ENCODE assay signal across 25 cellular contexts in the genomic region with DNA sequence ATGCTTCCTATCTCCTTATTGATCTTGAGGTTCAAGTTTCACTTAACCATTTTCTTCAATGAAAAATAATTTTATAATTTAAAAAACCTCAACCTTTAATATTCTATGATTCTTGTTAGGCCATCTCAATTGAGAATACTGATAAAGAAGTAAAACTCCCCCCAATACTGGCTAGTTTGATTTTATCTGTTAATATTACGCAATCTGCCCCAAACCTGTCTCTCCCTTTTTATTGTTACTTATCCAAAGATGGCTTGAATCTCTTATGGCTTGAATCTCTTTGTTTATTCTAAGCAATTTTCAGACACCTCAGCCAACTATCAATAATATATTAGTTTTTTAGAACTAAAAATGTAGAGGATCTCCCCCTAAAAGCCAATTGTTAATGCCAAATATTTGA. TPM values are rescaled to one million over a fixed set of nuclear protein-coding genes. Genes with fewer than 3 reads are reported as not detected.
DNase-seq lines count a peak whose midpoint lies in the region; ATAC-seq, FAIRE-seq and TF ChIP-seq lines count a peak whose summit lies in the region.
"Had no signal": no experiment of that assay in that cellular context is flagged by ENCODE, and none has a peak within 500 bp of the region (broad histone marks: within the 10 kb centered on the region; RNA-seq: fewer than 3 reads in every experiment).

No MANE protein-coding gene starts in this region.

- TF ChIP-seq POLR2A in HepG2 (IDR thresholded peaks at IDR 0.05; ENCODE audit: insufficient read depth in 1 of 2, low read depth in 2 of 2, low read length in 2 of 2) (no peak), right lobe of liver (IDR thresholded peaks at IDR 0.05) (no peak), K562 (conservative IDR thresholded peaks at IDR 0.05) (no peak)

- WGBS in HepG2 (ENCODE audit: low lambda C conversion rate): 22% methylated on average over 1 of the region's 1 CpG
- WGBS in right lobe of liver (ENCODE audit: insufficient coverage, low coverage, low lambda C conversion rate, missing lambda C conversion rate): 71% methylated on average over 1 of the region's 1 CpG
- 0% methylated on average over 1 of the region's 1 CpG for WGBS in K562 (ENCODE audit: insufficient coverage, low coverage, missing lambda C conversion rate)

- in situ Hi-C loops in HepG2 (cut with HindIII; ENCODE audit: extremely low pct_ligation_motif_present, low pct_unique_long_range_greater_than_20kb) (no loop called here), K562 (cut with MboI) (no loop called here)

- H2AFZ ChIP-seq in HepG2 (ENCODE audit: low read length) (no peak overlapping the region), K562 (ENCODE audit: low read depth, low read length) (no peak overlapping the region)

- CTCF ChIA-PET in HepG2 (lab: Yijun Ruan, JAX; ENCODE audit: low intra/inter-chr PET ratio, low total read pairs) (no interaction called here), K562 (lab: Yijun Ruan, JAX; ENCODE audit: low intra/inter-chr PET ratio) (no interaction called here)

- TF ChIP-seq CTCF in HepG2 (CRISPR knock-in tag; IDR thresholded peaks at IDR 0.05) (no peak), right lobe of liver (IDR thresholded peaks at IDR 0.05) (no peak), K562 (IDR thresholded peaks at IDR 0.05 in 2 of 3, conservative IDR thresholded peaks at IDR 0.05 in 1 of 3; ENCODE audit: insufficient read depth in 2 of 3, low read depth in 1 of 3, low read length in 3 of 3) (no peak)

- H3K27me3 ChIP-seq in HepG2 (ENCODE audit: control insufficient read depth in 1 of 2, insufficient read depth in 2 of 2, low read length in 2 of 2) (peaks cover 0 to 17% of the 10 kb centered on the region in 2 experiments; a peak in 2 of 5 replicates), right lobe of liver (peaks cover 0 to 5% of the 10 kb centered on the region in 2 donors), K562 (ENCODE audit: control insufficient read depth in 2 of 2, insufficient read depth in 2 of 2, low read length in 2 of 2) (peaks cover 0 to 10% of the 10 kb centered on the region in 2 experiments; a peak in 1 of 5 replicates)
- H3K27me3 ChIP-seq: BE2C, BLaER1 had no signal

- no peak for FAIRE-seq in HepG2 (lab: Jason Lieb, UNC)
- no peak for FAIRE-seq in K562 (lab: Jason Lieb, UNC)
- FAIRE-seq: GM12878, GM12892, GM18507 had no signal

- ATAC-seq in HepG2: no peak
- ATAC-seq in right lobe of liver: no peak
- no peak for ATAC-seq in K562
- ATAC-seq: GM12878 had no signal

- TF ChIP-seq RAD21 in HepG2 (CRISPR knock-in tag; IDR thresholded peaks at IDR 0.05): no peak
- no peak for TF ChIP-seq RAD21 in K562 (CRISPR knock-in tag; conservative IDR thresholded peaks at IDR 0.05 in 1 of 2, IDR thresholded peaks at IDR 0.05 in 1 of 2)

- POLR2A ChIA-PET in HepG2 (lab: Yijun Ruan, JAX) (no interaction called here), K562 (lab: Yijun Ruan, JAX) (no interaction called here)

- H3K4me2 ChIP-seq in HepG2 (ENCODE audit: low read depth, low read length) (no peak overlapping the region), K562 (ENCODE audit: insufficient read depth, low read length) (no peak overlapping the region)
- H3K4me2 ChIP-seq: BLaER1 had no signal

- no peak overlapping the region for H3K9ac ChIP-seq in HepG2 (ENCODE audit: insufficient read depth, low read depth, low read length)
- H3K9ac ChIP-seq in K562 (ENCODE audit: insufficient read depth in 1 of 2, low read depth in 2 of 2, low read length in 2 of 2): no peak overlapping the region
- H3K9ac ChIP-seq: BLaER1 had no signal

- BruUV-seq in HepG2 (replicated peaks; lab: Mats Ljungman, UMichigan): no TSS peak
- no TSS peak for BruUV-seq in K562 (replicated peaks; lab: Mats Ljungman, UMichigan)

- no peak for TF ChIP-seq EP300 in HepG2 (IDR thresholded peaks at IDR 0.05; ENCODE audit: low read depth in 2 of 2, low read length in 2 of 2)
- no peak for TF ChIP-seq EP300 in HepG2 (CRISPR knock-in tag; IDR thresholded peaks at IDR 0.05; ENCODE audit: borderline replicate concordance)
- TF ChIP-seq EP300 in K562 (IDR thresholded peaks at IDR 0.05; ENCODE audit: low read length): no peak

- DNase-seq in HepG2 (ENCODE audit: low spot score): no peak
- DNase-seq in right lobe of liver: no peak
- DNase-seq in K562 (ENCODE audit: extremely low read depth in 1 of 4, low spot score in 3 of 4): no peak
- no peak for DNase-seq in GM19240 (ENCODE audit: insufficient read length, low spot score)
- DNase-seq in NCI-H1048 (lab: John Stamatoyannopoulos, UW): no peak
- DNase-seq: ACHN; BE2C; C1 segment of cervical spinal cord; CD4-positive, alpha-beta memory T cell; CD4-positive, CD25-positive, alpha-beta regulatory T cell; CD8-positive, alpha-beta memory T cell; COR-L47; DMS 273 treated with DMSO at 0.1 percent for 48 hours; DMS153; DMS53; DND-41; EL; GDM1 had no signal

- H3K4me1 ChIP-seq in HepG2 (ENCODE audit: insufficient read depth, low read length): no peaks in the 10 kb centered on the region
- H3K4me1 ChIP-seq in right lobe of liver: peaks cover 0 to 8% (median 0%) of the 10 kb centered on the region in 4 donors
- no peaks in the 10 kb centered on the region; a peak in 1 of 5 replicates for H3K4me1 ChIP-seq in K562 (replicated peaks in 1 of 2; ENCODE audit: control insufficient read depth in 2 of 2, insufficient read depth in 2 of 2, low read length in 2 of 2)
- H3K4me1 ChIP-seq: BLaER1 had no signal

- no peaks in the 10 kb centered on the region for H4K20me1 ChIP-seq in HepG2 (ENCODE audit: insufficient read depth, low read length)
- H4K20me1 ChIP-seq in K562 (replicated peaks; ENCODE audit: control insufficient read depth, insufficient read depth, low read length): no peaks in the 10 kb centered on the region
- H4K20me1 ChIP-seq: BLaER1 had no signal

- H3K79me2 ChIP-seq in HepG2 (ENCODE audit: insufficient read depth, low read length): no peaks in the 10 kb centered on the region
- H3K79me2 ChIP-seq in K562 (ENCODE audit: control insufficient read depth, insufficient read depth, low read length): no peaks in the 10 kb centered on the region

- no peak overlapping the region for H3K4me3 ChIP-seq in HepG2 (replicated peaks in 1 of 3; ENCODE audit: insufficient read depth in 1 of 3, low read depth in 2 of 3, low read length in 3 of 3)
- H3K4me3 ChIP-seq in right lobe of liver: no peak overlapping the region
- no peak overlapping the region for H3K4me3 ChIP-seq in K562
- H3K4me3 ChIP-seq: BLaER1, GM12878 had no signal

- H3K9me3 ChIP-seq in HepG2 (ENCODE audit: low read length) (no peaks in the 10 kb centered on the region), right lobe of liver (no peaks in the 10 kb centered on the region), K562 (replicated peaks; ENCODE audit: control insufficient read depth, insufficient read depth, low read depth, low read length) (no peaks in the 10 kb centered on the region)
- H3K9me3 ChIP-seq: BE2C had no signal

- H3K27ac ChIP-seq in HepG2 (ENCODE audit: extremely low read length, insufficient read depth, low read length) (no peak overlapping the region), right lobe of liver (no peak overlapping the region), K562 (ENCODE audit: extremely low read depth, low read depth, low read length) (no peak overlapping the region)
- H3K27ac ChIP-seq: 22Rv1, BLaER1 had no signal

- H3K36me3 ChIP-seq in HepG2 (replicated peaks in 1 of 2; ENCODE audit: control insufficient read depth in 1 of 2, insufficient read depth in 2 of 2, low read length in 2 of 2): no peaks in the 10 kb centered on the region
- H3K36me3 ChIP-seq in right lobe of liver: no peaks in the 10 kb centered on the region
- no peaks in the 10 kb centered on the region for H3K36me3 ChIP-seq in K562 (ENCODE audit: control insufficient read depth, insufficient read depth, low read length)
- H3K36me3 ChIP-seq: BE2C, BLaER1 had no signal

- no peaks in the 10 kb centered on the region for H3K9me1 ChIP-seq in K562 (ENCODE audit: control insufficient read depth, insufficient read depth, low read length)

- intact Hi-C loops in HepG2 (cut with micrococcal nuclease; ENCODE audit: unreplicated experiment): no loop called here
- intact Hi-C loops in right lobe of liver (cut with DNase I): no loop called here
- intact Hi-C loops in K562 (cut with micrococcal nuclease): no loop called here

RNA-seq across cellular contexts. Expression of a gene that starts 4.1 kb away (rescaled TPM):
- total RNA-seq in HepG2 (2016; rRNA removed; fragmentation: Illumina TruSeq; extraction: Trizol) (not detected in 2 replicates), right lobe of liver (1 to 10 TPM in 3 of 6 experiments, under 1 TPM in 3; 0.68 to 2.2 (median 1.3) TPM), K562 (2014; rRNA removed) (not detected in 2 replicates), K562 (2014; rRNA removed; fragmentation: Illumina TruSeq; extraction: Trizol) (not detected in 2 replicates), K562 (2015; rRNA removed; fragmentation: Illumina TruSeq; extraction: Trizol) (not detected in 2 replicates), K562 (2021) (not detected in 2 replicates)
- not detected in 2 replicates for total RNA-seq in HepG2 (2016; cell fraction: cytosol; rRNA removed; fragmentation: Illumina TruSeq; extraction: Trizol; ENCODE audit: low read depth)
- total RNA-seq in HepG2 (2016; cell fraction: insoluble cytoplasmic fraction; rRNA removed; fragmentation: Illumina TruSeq; extraction: Trizol): not detected in 2 replicates
- not detected in 2 replicates for total RNA-seq in HepG2 (2016; cell fraction: membrane; rRNA removed; fragmentation: Illumina TruSeq; extraction: Trizol)
- total RNA-seq in HepG2 (2016; cell fraction: nucleus; rRNA removed; fragmentation: Illumina TruSeq; extraction: Trizol): not detected in 2 replicates
- polyA plus RNA-seq in HepG2 (2011; rRNA removed) (not detected in 2 replicates), K562 (2011; rRNA removed) (not detected in 2 replicates), K562 (2014; fragmentation: Illumina TruSeq; extraction: Trizol) (not detected in 2 replicates), K562 (2014; fragmentation: Nextera tagmentation; extraction: Ambion mirVana) (not detected), K562 (2014; rRNA removed) (0.03 TPM in 1 of 2 replicates, not detected in the other)
- polyA plus RNA-seq in HepG2 (2011; cell fraction: cytosol; rRNA removed): not detected in 2 replicates
- not detected in 2 replicates for polyA plus RNA-seq in HepG2 (2011; cell fraction: nucleus; rRNA removed)
- polyA plus RNA-seq in HepG2 (2012): not detected in 2 replicates
- polyA plus RNA-seq in HepG2 (2016; cell fraction: cytosol; fragmentation: Illumina TruSeq; extraction: Trizol; ENCODE audit: low read depth): not detected in 2 replicates
- not detected in 2 replicates for polyA plus RNA-seq in HepG2 (2016; cell fraction: insoluble cytoplasmic fraction; fragmentation: Illumina TruSeq; extraction: Trizol; ENCODE audit: low read depth)
- polyA plus RNA-seq in HepG2 (2016; cell fraction: membrane; fragmentation: Illumina TruSeq; extraction: Trizol; ENCODE audit: low read depth): not detected in 2 replicates
- polyA plus RNA-seq in HepG2 (2016; cell fraction: nucleus; fragmentation: Illumina TruSeq; extraction: Trizol; ENCODE audit: insufficient read depth, low read depth): not detected in 2 replicates
- polyA minus RNA-seq in HepG2 (2011; rRNA and poly(A)+ RNA removed; ENCODE audit: low replicate concordance): 0.07 TPM in 1 of 2 replicates, not detected in the other
- not detected in 2 replicates for polyA minus RNA-seq in HepG2 (2011; cell fraction: cytosol; rRNA and poly(A)+ RNA removed)
- polyA minus RNA-seq in HepG2 (2011; cell fraction: nucleus; rRNA and poly(A)+ RNA removed): not detected in 2 replicates
- not detected in 2 replicates for total RNA-seq in K562 (2011; cell fraction: chromatin; rRNA removed; ENCODE audit: low replicate concordance)
- total RNA-seq in K562 (2011; cell fraction: nucleolus; rRNA removed): not detected in 2 replicates
- total RNA-seq in K562 (2011; cell fraction: nucleoplasm; rRNA removed): not detected in 2 replicates
- not detected in 2 replicates for polyA plus RNA-seq in K562 (2011; cell fraction: cytosol; rRNA removed)
- not detected in 2 replicates for polyA plus RNA-seq in K562 (2011; cell fraction: nucleus; rRNA removed)
- polyA plus RNA-seq in K562 (2012): not detected in 2 replicates
- polyA minus RNA-seq in K562 (2011; rRNA and poly(A)+ RNA removed): not detected in 2 replicates
- polyA minus RNA-seq in K562 (2011; cell fraction: cytosol; rRNA and poly(A)+ RNA removed): not detected in 2 replicates
- polyA minus RNA-seq in K562 (2011; cell fraction: nucleus; rRNA and poly(A)+ RNA removed): not detected in 2 replicates
- total RNA-seq: CD4-positive, alpha-beta memory T cell; CD4-positive, CD25-positive, alpha-beta regulatory T cell; CD8-positive, alpha-beta memory T cell had no signal
- polyA plus RNA-seq: AG04450; CD14-positive monocyte; CD4-positive, alpha-beta memory T cell; CD4-positive, CD25-positive, alpha-beta regulatory T cell; CD8-positive, alpha-beta memory T cell; GM12878 had no signal

RNA-seq across cellular contexts. Expression of a gene that starts 36.1 kb away (rescaled TPM):
- total RNA-seq in HepG2 (2016; rRNA removed; fragmentation: Illumina TruSeq; extraction: Trizol) (0.04 TPM in 1 of 2 replicates, not detected in the other), right lobe of liver (under 1 TPM; 0.18 to 0.86 (median 0.35) TPM), K562 (2014; rRNA removed) (not detected in 2 replicates), K562 (2014; rRNA removed; fragmentation: Illumina TruSeq; extraction: Trizol) (not detected in 2 replicates), K562 (2015; rRNA removed; fragmentation: Illumina TruSeq; extraction: Trizol) (not detected in 2 replicates), K562 (2021) (not detected in 2 replicates)
- not detected in 2 replicates for total RNA-seq in HepG2 (2016; cell fraction: cytosol; rRNA removed; fragmentation: Illumina TruSeq; extraction: Trizol; ENCODE audit: low read depth)
- 0.04 TPM in 1 of 2 replicates, not detected in the other for total RNA-seq in HepG2 (2016; cell fraction: insoluble cytoplasmic fraction; rRNA removed; fragmentation: Illumina TruSeq; extraction: Trizol)
- not detected in 2 replicates for total RNA-seq in HepG2 (2016; cell fraction: membrane; rRNA removed; fragmentation: Illumina TruSeq; extraction: Trizol)
- 0.13 and 0.16 TPM in 2 replicates for total RNA-seq in HepG2 (2016; cell fraction: nucleus; rRNA removed; fragmentation: Illumina TruSeq; extraction: Trizol)
- polyA plus RNA-seq in HepG2 (2011; rRNA removed) (0.03 TPM in 1 of 2 replicates, not detected in the other), K562 (2011; rRNA removed) (not detected in 2 replicates), K562 (2014; fragmentation: Illumina TruSeq; extraction: Trizol) (not detected in 2 replicates), K562 (2014; fragmentation: Nextera tagmentation; extraction: Ambion mirVana) (not detected), K562 (2014; rRNA removed) (not detected in 2 replicates)
- not detected in 2 replicates for polyA plus RNA-seq in HepG2 (2011; cell fraction: cytosol; rRNA removed)
- polyA plus RNA-seq in HepG2 (2011; cell fraction: nucleus; rRNA removed): 0.05 TPM in 1 of 2 replicates, not detected in the other
- not detected in 2 replicates for polyA plus RNA-seq in HepG2 (2012)
- polyA plus RNA-seq in HepG2 (2016; cell fraction: cytosol; fragmentation: Illumina TruSeq; extraction: Trizol; ENCODE audit: low read depth): not detected in 2 replicates
- not detected in 2 replicates for polyA plus RNA-seq in HepG2 (2016; cell fraction: insoluble cytoplasmic fraction; fragmentation: Illumina TruSeq; extraction: Trizol; ENCODE audit: low read depth)
- not detected in 2 replicates for polyA plus RNA-seq in HepG2 (2016; cell fraction: membrane; fragmentation: Illumina TruSeq; extraction: Trizol; ENCODE audit: low read depth)
- polyA plus RNA-seq in HepG2 (2016; cell fraction: nucleus; fragmentation: Illumina TruSeq; extraction: Trizol; ENCODE audit: insufficient read depth, low read depth): not detected in 2 replicates
- 0.32 TPM in 1 of 2 replicates, not detected in the other for polyA minus RNA-seq in HepG2 (2011; rRNA and poly(A)+ RNA removed; ENCODE audit: low replicate concordance)
- not detected in 2 replicates for polyA minus RNA-seq in HepG2 (2011; cell fraction: cytosol; rRNA and poly(A)+ RNA removed)
- polyA minus RNA-seq in HepG2 (2011; cell fraction: nucleus; rRNA and poly(A)+ RNA removed): 0.12 and 0.13 TPM in 2 replicates
- not detected in 2 replicates for total RNA-seq in K562 (2011; cell fraction: chromatin; rRNA removed; ENCODE audit: low replicate concordance)
- total RNA-seq in K562 (2011; cell fraction: nucleolus; rRNA removed): not detected in 2 replicates
- not detected in 2 replicates for total RNA-seq in K562 (2011; cell fraction: nucleoplasm; rRNA removed)
- polyA plus RNA-seq in K562 (2011; cell fraction: cytosol; rRNA removed): not detected in 2 replicates
- not detected in 2 replicates for polyA plus RNA-seq in K562 (2011; cell fraction: nucleus; rRNA removed)
- not detected in 2 replicates for polyA plus RNA-seq in K562 (2012)
- not detected in 2 replicates for polyA minus RNA-seq in K562 (2011; rRNA and poly(A)+ RNA removed)
- not detected in 2 replicates for polyA minus RNA-seq in K562 (2011; cell fraction: cytosol; rRNA and poly(A)+ RNA removed)
- polyA minus RNA-seq in K562 (2011; cell fraction: nucleus; rRNA and poly(A)+ RNA removed): not detected in 2 replicates
- total RNA-seq: CD4-positive, alpha-beta memory T cell; CD4-positive, CD25-positive, alpha-beta regulatory T cell; CD8-positive, alpha-beta memory T cell; GM12878 had no signal
- polyA plus RNA-seq: CD14-positive monocyte; CD4-positive, alpha-beta memory T cell; CD4-positive, CD25-positive, alpha-beta regulatory T cell; CD8-positive, alpha-beta memory T cell; GM12878 had no signal
